ENCODE assay signal across 1 cellular context in genomic region chr10:49001861-49002675, GRCh38.
TF ChIP-seq lines count a peak whose summit lies in the region.

No MANE protein-coding gene starts in this region.

TF ChIP-seq in IMR-90, 13 proteins besides CTCF, POLR2A, EP300 and RAD21 (continued from another document):
- TF ChIP-seq CHD1 (IDR thresholded peaks at IDR 0.05; ENCODE audit: low read depth, low read length), result no peak
- no peak for TF ChIP-seq CEBPB (IDR thresholded peaks at IDR 0.05; ENCODE audit: low read depth, low read length)
TF ChIP-seq in IMR-90: peak in this region for 0.
